Comparison of ENCODE assay signal across 22 cellular contexts in genomic region chr12:120190985-120191480, GRCh38. TPM values are rescaled to one million over a fixed set of nuclear protein-coding genes. Genes with fewer than 3 reads are reported as not detected.
DNase-seq lines count a peak whose midpoint lies in the region; ATAC-seq, FAIRE-seq and TF ChIP-seq lines count a peak whose summit lies in the region.
"Had no signal": no experiment of that assay in that cellular context is flagged by ENCODE, and none has a peak within 500 bp of the region (broad histone marks: within the 10 kb centered on the region; RNA-seq: fewer than 3 reads in every experiment).

No MANE protein-coding gene starts in this region.

- H4K20me1 ChIP-seq in MM.1S (ENCODE audit: insufficient read depth, low read length) (no peaks in the 10 kb centered on the region), GM12878 (ENCODE audit: control insufficient read depth, insufficient read depth) (no peaks in the 10 kb centered on the region)

- H3K79me2 ChIP-seq in MM.1S (ENCODE audit: low read length): peaks cover 77% of the 10 kb centered on the region
- peaks cover 76% of the 10 kb centered on the region for H3K79me2 ChIP-seq in GM12878 (ENCODE audit: control insufficient read depth, insufficient read depth, low read length)

- no peak for TF ChIP-seq POLR2A in GM12878 (IDR thresholded peaks at IDR 0.05; ENCODE audit: low read depth, low read length)

- H3K4me2 ChIP-seq in MM.1S (ENCODE audit: low read depth, low read length) (peak overlapping the region; percentile 29), GM12878 (ENCODE audit: control insufficient read depth, insufficient read depth) (peak overlapping the region; percentile 66; the same call in 1 of the 2 replicates)

- no peaks in the 10 kb centered on the region for H3K27me3 ChIP-seq in MM.1S (replicated peaks; ENCODE audit: insufficient read depth, low read length)
- H3K27me3 ChIP-seq in GM12878 (replicated peaks in 1 of 2; ENCODE audit: control insufficient read depth in 2 of 2, insufficient read depth in 2 of 2, low read length in 1 of 2): no peaks in the 10 kb centered on the region

- intact Hi-C loops in GM12878 (cut with micrococcal nuclease; ENCODE audit: unreplicated experiment): loop anchor here (10.0 kb wide), 1 partner anchor 206 kb away; the partner anchor contains the start of gene BICDL1

- H2AFZ ChIP-seq in MM.1S (ENCODE audit: low read length): no peak overlapping the region
- H2AFZ ChIP-seq in GM12878 (ENCODE audit: control insufficient read depth, low read depth, low read length): no peak overlapping the region

- no peaks in the 10 kb centered on the region for H3K9me3 Mint-ChIP-seq in stimulated activated naive CD8-positive, alpha-beta T cell treated with anti-CD3 and anti-CD28 coated beads, Interleukin-15, Interleukin-2, amounts not matched to agents 100 ng/mL and 50 ng/mL, for 24 hours
- H3K9me3 Mint-ChIP-seq: CD4-positive, CD25-positive, alpha-beta regulatory T cell; T-cell had no signal

- H3K27ac Mint-ChIP-seq in stimulated activated naive CD8-positive, alpha-beta T cell treated with anti-CD3 and anti-CD28 coated beads, Interleukin-15, Interleukin-2, amounts not matched to agents 100 ng/mL and 50 ng/mL, for 24 hours: peak overlapping the region; percentile 36

- WGBS in GM12878 (ENCODE audit: insufficient coverage, insufficient replicate concordance, low lambda C conversion rate, missing lambda C conversion rate): 46% methylated on average over 7 of the region's 7 CpGs

- in situ Hi-C loops in GM12878 (cut with MboI): no loop called here

- no peaks in the 10 kb centered on the region for H3K9me2 ChIP-seq in MM.1S (replicated peaks; ENCODE audit: insufficient read depth, low read length)

- peaks cover 33% of the 10 kb centered on the region for H3F3A ChIP-seq in MM.1S (ENCODE audit: insufficient read depth, low read length)

- RAD21 ChIA-PET in GM12878 (lab: Charles Lee; ENCODE audit: unreplicated experiment): interaction anchor here (0.8 to 1.5 kb wide), 3 partner anchors 10 to 104 kb away, joined by 3 to 4 read pairs (median 3); partner anchors contain the start of gene RPLP0

- H3K27me3 Mint-ChIP-seq in stimulated activated naive CD8-positive, alpha-beta T cell treated with anti-CD3 and anti-CD28 coated beads, Interleukin-15, Interleukin-2, amounts not matched to agents 100 ng/mL and 50 ng/mL, for 24 hours: no peaks in the 10 kb centered on the region
- H3K27me3 Mint-ChIP-seq: CD4-positive, CD25-positive, alpha-beta regulatory T cell; T-cell had no signal

- H3K4me1 Mint-ChIP-seq in stimulated activated naive CD8-positive, alpha-beta T cell treated with anti-CD3 and anti-CD28 coated beads, Interleukin-15, Interleukin-2, amounts not matched to agents 100 ng/mL and 50 ng/mL, for 24 hours (ENCODE audit: low read depth): peaks cover 42% of the 10 kb centered on the region

- H3K36me3 ChIP-seq in MM.1S (replicated peaks; ENCODE audit: insufficient read depth, low read length) (no peaks in the 10 kb centered on the region; the same call in 1 of the 2 replicates), GM12878 (ENCODE audit: control insufficient read depth in 2 of 2, insufficient read depth in 2 of 2, low read length in 1 of 2) (peaks cover 9 to 28% of the 10 kb centered on the region in 2 experiments)

- ATAC-seq in stimulated activated naive CD8-positive, alpha-beta T cell treated with anti-CD3 and anti-CD28 coated beads, Interleukin-15, Interleukin-2, amounts not matched to agents 100 U/mL and 50 U/mL, for 24 hours: no peak
- no peak for ATAC-seq in GM12878
- ATAC-seq: HCT116, PC-3, T-cell had no signal

- no peak for TF ChIP-seq RAD21 in GM12878 (IDR thresholded peaks at IDR 0.05; ENCODE audit: insufficient read depth, low read depth, low read length)

- no peak for DNase-seq in stimulated activated naive CD8-positive, alpha-beta T cell treated with anti-CD3 and anti-CD28 coated beads, Interleukin-15, Interleukin-2, amounts not matched to agents 100 U/mL and 50 U/mL, for 24 hours
- DNase-seq in MM.1S: peak; percentile 39
- no peak for DNase-seq in GM12878 (ENCODE audit: low read depth, low spot score)
- no peak for DNase-seq in activated effector memory CD4-positive, alpha-beta T cell treated with anti-CD3 and anti-CD28 coated beads, Interleukin-2, amount 50 U/mL, for 16 hours
- DNase-seq in NCI-H146 (lab: John Stamatoyannopoulos, UW): no peak
- DNase-seq in SW480 (ENCODE audit: low spot score): no peak
- DNase-seq: CD4-positive, CD25-positive, alpha-beta regulatory T cell; COR-L47; DMS79; IMR-90; NCI-H1417; NCI-H187; NCI-H446; NCI-H526 treated with DMSO at 0.1 percent for 48 hours; PC-3; Right ventricle myocardium superior; T-cell had no signal

- TF ChIP-seq CTCF in MM.1S (IDR thresholded peaks at IDR 0.05; ENCODE audit: low read length) (no peak), GM12878 (IDR thresholded peaks at IDR 0.05 in 2 of 3, conservative IDR thresholded peaks at IDR 0.05 in 1 of 3; ENCODE audit: control insufficient read depth in 2 of 3, extremely low read depth in 1 of 3, insufficient read depth in 1 of 3, low read depth in 3 of 3, low read length in 3 of 3) (no peak)

- BruUV-seq in GM12878 (replicated peaks; lab: Mats Ljungman, UMichigan): no TSS peak

- POLR2A ChIA-PET in GM12878 (lab: Charles Lee): interaction anchor here (1.1 kb wide), 1 partner anchor 10 kb away, joined by 9 read pairs; the partner anchor contains the start of gene RPLP0

- H3K9ac ChIP-seq in MM.1S (ENCODE audit: low read length): no peak overlapping the region
- H3K9ac ChIP-seq in GM12878 (ENCODE audit: control insufficient read depth, insufficient read depth, low read length): no peak overlapping the region

- H3K4me3 Mint-ChIP-seq in stimulated activated naive CD8-positive, alpha-beta T cell treated with anti-CD3 and anti-CD28 coated beads, Interleukin-15, Interleukin-2, amounts not matched to agents 100 ng/mL and 50 ng/mL, for 24 hours: no peak overlapping the region

- no peak for TF ChIP-seq EP300 in GM12878 (IDR thresholded peaks at IDR 0.05; ENCODE audit: borderline replicate concordance in 1 of 2, control insufficient read depth in 1 of 2, low read depth in 2 of 2, low read length in 2 of 2)

- no peaks in the 10 kb centered on the region for H3K9me3 ChIP-seq in MM.1S (replicated peaks; ENCODE audit: insufficient read depth, low read length)
- H3K9me3 ChIP-seq in GM12878 (replicated peaks; ENCODE audit: control insufficient read depth, insufficient read depth, low read length): no peaks in the 10 kb centered on the region

- H3K4me1 ChIP-seq in MM.1S (ENCODE audit: low read length) (peaks cover 16% of the 10 kb centered on the region), GM12878 (ENCODE audit: control insufficient read depth, insufficient read depth, low read length) (peaks cover 23% of the 10 kb centered on the region)

- H3K27ac ChIP-seq in MM.1S (ENCODE audit: low read length): peak overlapping the region; percentile 66; the same call in 1 of the 2 replicates
- H3K27ac ChIP-seq in GM12878 (ENCODE audit: control insufficient read depth, insufficient read depth): peak overlapping the region; percentile 49

- no peak for FAIRE-seq in GM12878 (lab: Jason Lieb, UNC)
- FAIRE-seq: GM18507, H1, HTR-8/SVneo had no signal

- CTCF ChIA-PET in GM12878 (lab: Yijun Ruan, JAX): interaction anchor here (0.6 to 5.4 kb wide), 4 partner anchors 10 to 292 kb away, joined by 3 to 32 read pairs (median 4); partner anchors contain the start of gene RPLP0

- no peak overlapping the region for H3K4me3 ChIP-seq in MM.1S (ENCODE audit: low read length)
- H3K4me3 ChIP-seq in GM12878: peak overlapping the region; percentile 29; the same call in 1 of the 2 replicates

- SMC1A ChIA-PET in GM12878 (lab: Charles Lee; ENCODE audit: uncharacterized antibody, unreplicated experiment): interaction anchor here (0.6 to 1.7 kb wide), 7 partner anchors 9 to 80 kb away, joined by 3 to 4 read pairs (median 3); no protein-coding TSS in a partner anchor

- H3K36me3 Mint-ChIP-seq in stimulated activated naive CD8-positive, alpha-beta T cell treated with anti-CD3 and anti-CD28 coated beads, Interleukin-15, Interleukin-2, amounts not matched to agents 100 ng/mL and 50 ng/mL, for 24 hours (ENCODE audit: low read depth): peaks cover 59% of the 10 kb centered on the region

RNA-seq across cellular contexts. Expression of gene GCN1, which starts 3.5 kb away (rescaled TPM):
- total RNA-seq in GM12878 (2013; cell fraction: nucleolus; rRNA removed): 380 and 510 TPM in 2 replicates
- total RNA-seq in GM12878 (2014; rRNA removed) (89.6 and 90.7 TPM in 2 replicates), GM12878 (2014; rRNA removed; fragmentation: Illumina TruSeq; extraction: Trizol) (41.6 and 43.8 TPM in 2 replicates), GM12878 (2021) (137 and 150 TPM in 2 replicates)
- polyA plus RNA-seq in GM12878 (2011; ENCODE audit: low read depth): 53.5 TPM
- polyA plus RNA-seq in GM12878 (2011; rRNA removed) (22.8 and 39.8 TPM in 2 replicates), GM12878 (2014; fragmentation: Illumina TruSeq; extraction: Trizol) (40.8 and 54.4 TPM in 2 replicates), GM12878 (2014; fragmentation: Nextera tagmentation; extraction: Ambion mirVana) (10 to 100 TPM; 10.8 to 12.1 TPM), GM12878 (2014; rRNA removed) (95.3 and 102 TPM in 2 replicates), GM12878 (2016; fragmentation: Nextera tagmentation; extraction: Ambion mirVana) (10 to 100 TPM; 62.2 to 65.1 TPM)
- 40.6 and 52.3 TPM in 2 replicates for polyA plus RNA-seq in GM12878 (2011; cell fraction: cytosol; rRNA removed)
- polyA plus RNA-seq in GM12878 (2011; cell fraction: nucleus; rRNA removed): 433 and 567 TPM in 2 replicates
- polyA plus RNA-seq in GM12878 (2012): 49.9 and 56.2 TPM in 2 replicates
- polyA minus RNA-seq in GM12878 (2011; rRNA and poly(A)+ RNA removed): 131 and 147 TPM in 2 replicates
- polyA minus RNA-seq in GM12878 (2011; cell fraction: cytosol; rRNA and poly(A)+ RNA removed): 50.5 and 61.8 TPM in 2 replicates
- 129 and 222 TPM in 2 replicates for polyA minus RNA-seq in GM12878 (2011; cell fraction: nucleus; rRNA and poly(A)+ RNA removed)

RNA-seq across cellular contexts. Expression of gene RPLP0, which starts 9.9 kb away (rescaled TPM):
- 746 and 806 TPM in 2 replicates for total RNA-seq in GM12878 (2013; cell fraction: nucleolus; rRNA removed)
- total RNA-seq in GM12878 (2014; rRNA removed) (6,095 and 6,267 TPM in 2 replicates), GM12878 (2014; rRNA removed; fragmentation: Illumina TruSeq; extraction: Trizol) (4,804 and 4,972 TPM in 2 replicates), GM12878 (2021) (4,342 and 4,473 TPM in 2 replicates)
- 10,931 TPM for polyA plus RNA-seq in GM12878 (2011; ENCODE audit: low read depth)
- polyA plus RNA-seq in GM12878 (2011; rRNA removed) (4,342 and 6,647 TPM in 2 replicates), GM12878 (2014; fragmentation: Illumina TruSeq; extraction: Trizol) (4,326 and 6,258 TPM in 2 replicates), GM12878 (2014; fragmentation: Nextera tagmentation; extraction: Ambion mirVana) (1,000 to 10,000 TPM; 6,784 to 8,495 TPM), GM12878 (2014; rRNA removed) (7,537 and 7,931 TPM in 2 replicates), GM12878 (2016; fragmentation: Nextera tagmentation; extraction: Ambion mirVana) (1,000 to 10,000 TPM; 2,171 to 2,235 TPM)
- polyA plus RNA-seq in GM12878 (2011; cell fraction: cytosol; rRNA removed): 11,436 and 11,538 TPM in 2 replicates
- 3,468 and 4,357 TPM in 2 replicates for polyA plus RNA-seq in GM12878 (2011; cell fraction: nucleus; rRNA removed)
- 6,488 and 7,133 TPM in 2 replicates for polyA plus RNA-seq in GM12878 (2012)
- 5,528 and 7,467 TPM in 2 replicates for polyA minus RNA-seq in GM12878 (2011; rRNA and poly(A)+ RNA removed)
- polyA minus RNA-seq in GM12878 (2011; cell fraction: cytosol; rRNA and poly(A)+ RNA removed): 1,348 and 1,626 TPM in 2 replicates
- polyA minus RNA-seq in GM12878 (2011; cell fraction: nucleus; rRNA and poly(A)+ RNA removed): 556 and 712 TPM in 2 replicates
